Comparison of ENCODE assay signal across 8 cellular contexts in genomic region chr15:55993111-55993803, GRCh38. TPM values are rescaled to one million over a fixed set of nuclear protein-coding genes. Genes with fewer than 3 reads are reported as not detected.
DNase-seq lines count a peak whose midpoint lies in the region; ATAC-seq and TF ChIP-seq lines count a peak whose summit lies in the region.

NEDD4 (minus strand) TSS chr15:55993612; CDS start chr15:55993555, 57 bp downstream.

- H3K27ac Mint-ChIP-seq in nephron progenitor cell, result peak within 1 kb of the TSS; percentile 90
- H3K27ac Mint-ChIP-seq in stimulated activated naive CD8-positive, alpha-beta T cell treated with anti-CD3 and anti-CD28 coated beads, Interleukin-15, Interleukin-2, amounts not matched to agents 100 ng/mL and 50 ng/mL, for 24 hours, result peak within 1 kb of the TSS; percentile 78

- peaks cover 9% of the 10 kb centered on the region for H3K9me3 Mint-ChIP-seq in nephron progenitor cell
- H3K9me3 Mint-ChIP-seq in stimulated activated naive CD8-positive, alpha-beta T cell treated with anti-CD3 and anti-CD28 coated beads, Interleukin-15, Interleukin-2, amounts not matched to agents 100 ng/mL and 50 ng/mL, for 24 hours, result no peaks in the 10 kb centered on the region

- peaks cover 49% of the 10 kb centered on the region for H3K4me1 Mint-ChIP-seq in nephron progenitor cell
- peaks cover 25% of the 10 kb centered on the region for H3K4me1 Mint-ChIP-seq in stimulated activated naive CD8-positive, alpha-beta T cell treated with anti-CD3 and anti-CD28 coated beads, Interleukin-15, Interleukin-2, amounts not matched to agents 100 ng/mL and 50 ng/mL, for 24 hours (ENCODE audit: low read depth)

- no peaks in the 10 kb centered on the region for H3K9me3 ChIP-seq in RWPE2 (ENCODE audit: severe bottlenecking)

- H3K36me3 Mint-ChIP-seq in nephron progenitor cell (ENCODE audit: low read depth), result peaks cover 12% of the 10 kb centered on the region
- H3K36me3 Mint-ChIP-seq in stimulated activated naive CD8-positive, alpha-beta T cell treated with anti-CD3 and anti-CD28 coated beads, Interleukin-15, Interleukin-2, amounts not matched to agents 100 ng/mL and 50 ng/mL, for 24 hours (ENCODE audit: low read depth), result peaks cover 18% of the 10 kb centered on the region

- TF ChIP-seq CTCF in RWPE2 (IDR thresholded peaks at IDR 0.05; ENCODE audit: poor library complexity, severe bottlenecking) (peak; percentile 95), fibroblast of the aortic adventitia (IDR thresholded peaks at IDR 0.05; ENCODE audit: insufficient read depth, low read length) (peak; percentile 65), nephron progenitor cell (IDR thresholded peaks at IDR 0.05) (no peak)

- H3K4me3 ChIP-seq in RWPE2 (ENCODE audit: severe bottlenecking), result peak within 1 kb of the TSS; percentile 78
- peak within 1 kb of the TSS; percentile 76 for H3K4me3 ChIP-seq in fibroblast of the aortic adventitia (ENCODE audit: low read depth, low read length)

- H3K4me3 Mint-ChIP-seq in nephron progenitor cell, result peak within 1 kb of the TSS; percentile 95
- peak within 1 kb of the TSS; percentile 90 for H3K4me3 Mint-ChIP-seq in stimulated activated naive CD8-positive, alpha-beta T cell treated with anti-CD3 and anti-CD28 coated beads, Interleukin-15, Interleukin-2, amounts not matched to agents 100 ng/mL and 50 ng/mL, for 24 hours

- H3K27me3 ChIP-seq in RWPE2 (ENCODE audit: insufficient read depth, poor library complexity, severe bottlenecking), result no peaks in the 10 kb centered on the region

- peaks cover 25% of the 10 kb centered on the region for H3K4me1 ChIP-seq in RWPE2 (ENCODE audit: insufficient read depth, poor library complexity, severe bottlenecking)

- peak within 1 kb of the TSS; percentile 84 for H3K27ac ChIP-seq in RWPE2 (ENCODE audit: poor library complexity, severe bottlenecking)

- peaks cover 11% of the 10 kb centered on the region for H3K27me3 Mint-ChIP-seq in nephron progenitor cell (ENCODE audit: low read depth, poor library complexity)
- H3K27me3 Mint-ChIP-seq in stimulated activated naive CD8-positive, alpha-beta T cell treated with anti-CD3 and anti-CD28 coated beads, Interleukin-15, Interleukin-2, amounts not matched to agents 100 ng/mL and 50 ng/mL, for 24 hours, result peaks cover 24% of the 10 kb centered on the region

- H3K36me3 ChIP-seq in RWPE2 (ENCODE audit: low read depth), result 0 out of 2 replicates have a peak, but pooled peaks cover 8% of the 10 kb centered on the region

- ATAC-seq in GM21723 (IDR thresholded peaks at IDR 0.05; ENCODE audit: unreplicated experiment) (peak; percentile 90), RWPE2 (ENCODE audit: low read depth) (peak; percentile 85)

- DNase-seq in DMS153 (lab: John Stamatoyannopoulos, UW) (peak; percentile 33), KG1 (lab: John Stamatoyannopoulos, UW) (peak; percentile 64), RWPE2 (ENCODE audit: low spot score) (peak; percentile 97), fibroblast of the aortic adventitia (ENCODE audit: low read depth) (peak; percentile 79), nephron progenitor cell (peak; percentile 86)
- peak; percentile 61 for DNase-seq in activated effector memory CD4-positive, alpha-beta T cell treated with Interleukin-2 at 50 U/mL for 16 hours

RNA-seq across cellular contexts. Expression of gene NEDD4, which starts in this region (rescaled TPM):
- total RNA-seq in fibroblast of the aortic adventitia (ENCODE audit: low replicate concordance), result 8.1 and 34.3 TPM in 2 replicates

Comparison
In these comparisons a context has a peak if more than half of its experiments do, and no peak if none do; other contexts are left out.
1. Peak in every context shown above with its lines: DNase-seq, ATAC-seq, H3K4me3 ChIP-seq and H3K27ac ChIP-seq.
2. DNase-seq: peak in every context shown above with its lines; median percentile 97 in RWPE2; 86 in nephron progenitor cell; 79 in fibroblast of the aortic adventitia; 64 in KG1; 61 in activated effector memory CD4-positive, alpha-beta T cell treated with Interleukin-2 at 50 U/mL for 16 hours; 33 in DMS153.